Comparison of ENCODE assay signal across 11 cellular contexts in the genomic region with DNA sequence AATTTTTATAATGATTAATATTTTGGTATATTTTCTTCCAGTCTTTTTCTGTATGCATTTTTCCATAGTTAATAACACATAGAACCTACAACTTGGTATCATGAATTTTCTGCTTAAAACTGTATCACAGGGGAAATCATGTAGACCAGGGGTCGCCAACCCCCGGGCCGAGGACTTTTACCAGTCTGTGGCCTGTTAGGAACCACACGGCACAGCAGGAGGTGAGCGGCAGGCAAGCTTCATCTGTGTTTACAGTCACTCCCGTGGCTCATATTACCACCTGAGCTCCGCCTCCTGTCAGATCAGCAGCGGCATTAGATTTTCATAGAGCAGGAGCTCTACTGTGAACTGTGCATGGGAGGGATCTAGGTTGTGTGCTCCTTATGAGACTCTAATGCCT. TPM values are rescaled to one million over a fixed set of nuclear protein-coding genes. Genes with fewer than 3 reads are reported as not detected.
DNase-seq lines count a peak whose midpoint lies in the region; ATAC-seq and TF ChIP-seq lines count a peak whose summit lies in the region.
"Had no signal": no experiment of that assay in that cellular context is flagged by ENCODE, and none has a peak within 500 bp of the region (broad histone marks: within the 10 kb centered on the region; RNA-seq: fewer than 3 reads in every experiment).

No MANE protein-coding gene starts in this region.

- H3K36me3 Mint-ChIP-seq in WTC11 (no peaks in the 10 kb centered on the region), nephron (ENCODE audit: low read depth) (no peaks in the 10 kb centered on the region)
- no peaks in the 10 kb centered on the region for H3K36me3 Mint-ChIP-seq in stimulated activated effector memory CD8-positive, alpha-beta T cell treated with anti-CD3 and anti-CD28 coated beads, Interleukin-12 subunit alpha, Interleukin-12 subunit beta, amount 100 ng/mL, for 72 hours
- H3K36me3 Mint-ChIP-seq: activated naive CD8-positive, alpha-beta T cell treated with anti-CD3 and anti-CD28 coated beads for 36 hours had no signal

- DNase-seq in HAP-1 (ENCODE audit: low spot score in 2 of 2), result peak; percentile 53 to 71
- DNase-seq in NCI-H2107 (lab: John Stamatoyannopoulos, UW), result peak; percentile 90
- DNase-seq in WTC11 (ENCODE audit: low spot score), result peak; percentile 73
- DNase-seq in dorsolateral prefrontal cortex, result no peak
- no peak for DNase-seq in stimulated activated effector memory CD8-positive, alpha-beta T cell treated with anti-CD3 and anti-CD28 coated beads, Interleukin-12 subunit alpha, Interleukin-12 subunit beta, amount 100 ng/mL, for 72 hours (ENCODE audit: low spot score in 2 of 2)
- DNase-seq in SKM-1 treated with dmso at 0.1 percent for 144 hours (lab: John Stamatoyannopoulos, UW; ENCODE audit: unreplicated experiment), result no peak
- DNase-seq: activated naive CD8-positive, alpha-beta T cell treated with anti-CD3 and anti-CD28 coated beads for 36 hours; esophagus squamous epithelium had no signal

- H3K4me3 ChIP-seq in HAP-1, result no peak overlapping the region
- H3K4me3 ChIP-seq in dorsolateral prefrontal cortex, result no peak overlapping the region
- H3K4me3 ChIP-seq: esophagus squamous epithelium, upper lobe of left lung had no signal

- H3K27ac Mint-ChIP-seq in WTC11 (no peak overlapping the region), nephron (peak overlapping the region; percentile 65 to 86 (median 70))
- H3K27ac Mint-ChIP-seq in stimulated activated effector memory CD8-positive, alpha-beta T cell treated with anti-CD3 and anti-CD28 coated beads, Interleukin-12 subunit alpha, Interleukin-12 subunit beta, amount 100 ng/mL, for 72 hours, result no peak overlapping the region

- no peaks in the 10 kb centered on the region for H3K27me3 ChIP-seq in HAP-1 (ENCODE audit: low read depth)
- no peaks in the 10 kb centered on the region for H3K27me3 ChIP-seq in dorsolateral prefrontal cortex
- H3K27me3 ChIP-seq: esophagus squamous epithelium, upper lobe of left lung had no signal

- H3K9me3 Mint-ChIP-seq in WTC11 (no peaks in the 10 kb centered on the region), nephron (no peaks in the 10 kb centered on the region)
- no peaks in the 10 kb centered on the region for H3K9me3 Mint-ChIP-seq in stimulated activated effector memory CD8-positive, alpha-beta T cell treated with anti-CD3 and anti-CD28 coated beads, Interleukin-12 subunit alpha, Interleukin-12 subunit beta, amount 100 ng/mL, for 72 hours
- H3K9me3 Mint-ChIP-seq: activated naive CD8-positive, alpha-beta T cell treated with anti-CD3 and anti-CD28 coated beads for 36 hours had no signal

- in situ Hi-C loops in HAP-1 (cut with MboI; ENCODE audit: low sequenced_read_pairs), result loop anchor here (10.0 to 25.0 kb wide), 2 partner anchors 401 to 503 kb away; a partner anchor contains a TSS

- ATAC-seq in WTC11 (peak; percentile 65), HG02642 (IDR thresholded peaks at IDR 0.05; ENCODE audit: poor library complexity, unreplicated experiment) (no peak)
- no peak for ATAC-seq in stimulated activated effector memory CD8-positive, alpha-beta T cell treated with anti-CD3 and anti-CD28 coated beads, Interleukin-12 subunit alpha, Interleukin-12 subunit beta, amount 100 ng/mL, for 72 hours

- no peak overlapping the region for H3K4me3 Mint-ChIP-seq in WTC11
- H3K4me3 Mint-ChIP-seq in nephron, result peak overlapping the region; percentile 20 to 41 (median 32)
- no peak overlapping the region for H3K4me3 Mint-ChIP-seq in stimulated activated effector memory CD8-positive, alpha-beta T cell treated with anti-CD3 and anti-CD28 coated beads, Interleukin-12 subunit alpha, Interleukin-12 subunit beta, amount 100 ng/mL, for 72 hours
- H3K4me3 Mint-ChIP-seq: activated naive CD8-positive, alpha-beta T cell treated with anti-CD3 and anti-CD28 coated beads for 36 hours had no signal

- no peak overlapping the region for H3K27ac ChIP-seq in dorsolateral prefrontal cortex
- H3K27ac ChIP-seq: esophagus squamous epithelium, upper lobe of left lung had no signal

- TF ChIP-seq CTCF in WTC11 (IDR thresholded peaks at IDR 0.05) (no peak), nephron (IDR thresholded peaks at IDR 0.05; ENCODE audit: unreplicated experiment in 3 of 3) (no peak), dorsolateral prefrontal cortex (IDR thresholded peaks at IDR 0.05 in 54 of 56, conservative IDR thresholded peaks at IDR 0.05 in 2 of 56; ENCODE audit: low read depth in 1 of 56, partially characterized antibody in 56 of 56) (no peak)

- peaks cover 10% of the 10 kb centered on the region for H3K4me1 ChIP-seq in HAP-1

- no peaks in the 10 kb centered on the region for H3K9me3 ChIP-seq in HAP-1
- H3K9me3 ChIP-seq: esophagus squamous epithelium, upper lobe of left lung had no signal

- CTCF ChIA-PET in WTC11 (lab: Charles Lee), result interaction anchor here (0.8 to 7.2 kb wide), 5 partner anchors 14 to 403 kb away, joined by 3 to 138 read pairs (median 4); a partner anchor contains a TSS

- POLR2A ChIA-PET in WTC11 (lab: Charles Lee), result no interaction called here

- peaks cover 86% of the 10 kb centered on the region for H3K4me1 Mint-ChIP-seq in WTC11
- peaks cover 50% of the 10 kb centered on the region for H3K4me1 Mint-ChIP-seq in nephron
- no peaks in the 10 kb centered on the region for H3K4me1 Mint-ChIP-seq in stimulated activated effector memory CD8-positive, alpha-beta T cell treated with anti-CD3 and anti-CD28 coated beads, Interleukin-12 subunit alpha, Interleukin-12 subunit beta, amount 100 ng/mL, for 72 hours
- H3K4me1 Mint-ChIP-seq: activated naive CD8-positive, alpha-beta T cell treated with anti-CD3 and anti-CD28 coated beads for 36 hours had no signal

- H3K36me3 ChIP-seq in HAP-1 (replicated peaks), result no peaks in the 10 kb centered on the region
- H3K36me3 ChIP-seq: esophagus squamous epithelium, upper lobe of left lung had no signal

- intact Hi-C loops in dorsolateral prefrontal cortex (cut with DNase I), result loop anchor here (10.0 kb wide), 4 partner anchors 261 to 631 kb away; a partner anchor contains a TSS

- H3K27me3 Mint-ChIP-seq in WTC11 (ENCODE audit: low read depth) (peaks cover 11% of the 10 kb centered on the region), nephron (ENCODE audit: low read depth) (peaks cover under 1% of the 10 kb centered on the region)
- H3K27me3 Mint-ChIP-seq: activated naive CD8-positive, alpha-beta T cell treated with anti-CD3 and anti-CD28 coated beads for 36 hours had no signal

TF ChIP-seq in WTC11, 78 proteins besides CTCF, POLR2A, EP300 and RAD21:
- TF ChIP-seq FOXK1 (CRISPR knock-in tag; IDR thresholded peaks at IDR 0.05) (peak; percentile 96), SP1 (CRISPR knock-in tag; conservative IDR thresholded peaks at IDR 0.05) (0 out of 2 replicates have a peak, but pooled peaks have one; percentile 35)
- TF ChIP-seq, protein P1, sequence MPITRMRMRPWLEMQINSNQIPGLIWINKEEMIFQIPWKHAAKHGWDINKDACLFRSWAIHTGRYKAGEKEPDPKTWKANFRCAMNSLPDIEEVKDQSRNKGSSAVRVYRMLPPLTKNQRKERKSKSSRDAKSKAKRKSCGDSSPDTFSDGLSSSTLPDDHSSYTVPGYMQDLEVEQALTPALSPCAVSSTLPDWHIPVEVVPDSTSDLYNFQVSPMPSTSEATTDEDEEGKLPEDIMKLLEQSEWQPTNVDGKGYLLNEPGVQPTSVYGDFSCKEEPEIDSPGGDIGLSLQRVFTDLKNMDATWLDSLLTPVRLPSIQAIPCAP (CRISPR knock-in tag; IDR thresholded peaks at IDR 0.05), result no peak

RNA-seq across cellular contexts. Expression of a gene that starts 54.7 kb away (rescaled TPM):
- total RNA-seq in WTC11 (2021) (120 to 169 TPM (median 125 TPM) in 3 replicates), dorsolateral prefrontal cortex (10 to 100 TPM in 72 of 120 experiments, 1 to 10 TPM in 48; 4.5 to 20.8 (median 10.7) TPM)

Comparison
In these comparisons a context has a peak if more than half of its experiments do, and no peak if none do; other contexts are left out.
1. DNase-seq: peak in HAP-1 (2 of 2), NCI-H2107 (single experiment) and WTC11 (single experiment); none in dorsolateral prefrontal cortex (0 of 10), stimulated activated effector memory CD8-positive, alpha-beta T cell treated with anti-CD3 and anti-CD28 coated beads, Interleukin-12 subunit alpha, Interleukin-12 subunit beta, amount 100 ng/mL, for 72 hours (0 of 2) and SKM-1 treated with dmso at 0.1 percent for 144 hours (single experiment).
2. H3K27ac Mint-ChIP-seq: peak in nephron (3 of 3); none in WTC11 (single experiment) and stimulated activated effector memory CD8-positive, alpha-beta T cell treated with anti-CD3 and anti-CD28 coated beads, Interleukin-12 subunit alpha, Interleukin-12 subunit beta, amount 100 ng/mL, for 72 hours (single experiment).
3. H3K4me3 Mint-ChIP-seq: peak in nephron (3 of 3); none in WTC11 (single experiment) and stimulated activated effector memory CD8-positive, alpha-beta T cell treated with anti-CD3 and anti-CD28 coated beads, Interleukin-12 subunit alpha, Interleukin-12 subunit beta, amount 100 ng/mL, for 72 hours (single experiment).